In the genomic region with DNA sequence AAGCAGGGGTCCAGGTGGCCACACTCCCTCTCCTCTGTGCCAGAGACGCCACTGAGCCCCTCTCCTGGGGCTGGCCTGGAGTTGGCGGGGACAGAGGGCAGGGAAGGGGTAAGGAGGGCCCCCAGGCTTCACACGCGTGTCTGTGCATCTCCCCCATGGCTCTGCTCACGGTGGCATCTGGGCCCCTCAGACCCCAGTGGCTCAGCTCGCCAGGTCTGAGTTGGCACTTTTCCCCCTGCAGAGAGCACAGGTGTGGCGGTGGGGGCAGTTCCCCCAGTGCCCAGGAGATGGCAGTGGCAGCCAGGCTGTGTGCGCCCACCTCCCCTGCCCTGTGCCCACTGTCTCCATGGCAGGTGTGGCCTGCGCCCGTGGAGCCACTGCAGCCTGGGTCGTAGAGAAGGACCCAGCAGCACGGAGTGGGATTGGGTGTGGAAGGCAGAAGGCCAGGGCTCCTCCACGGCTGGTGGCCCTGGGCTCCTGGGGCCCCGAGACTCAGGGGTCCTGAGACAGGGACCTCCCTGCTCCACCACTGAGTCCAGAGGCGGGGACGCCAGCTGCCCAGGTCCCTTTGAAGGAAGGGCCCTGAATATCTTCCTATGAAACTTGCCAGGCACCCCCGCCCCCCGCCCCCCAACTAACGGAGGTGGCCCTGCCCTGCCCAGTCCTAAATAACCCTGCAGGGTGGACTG, we compare ENCODE assay signal across 8 cellular contexts. TPM values are rescaled to one million over a fixed set of nuclear protein-coding genes. Genes with fewer than 3 reads are reported as not detected.
DNase-seq lines count a peak whose midpoint lies in the region; ATAC-seq and TF ChIP-seq lines count a peak whose summit lies in the region.

No MANE protein-coding gene starts in this region.

- DNase-seq in AG04450 (ENCODE audit: low read depth, low spot score) (no peak), OCI-M1 (lab: John Stamatoyannopoulos, UW) (peak; percentile 65), adipocyte (ENCODE audit: low read depth) (peak; percentile 26), left lobe of liver (ENCODE audit: low spot score) (no peak), thoracic aorta (ENCODE audit: low spot score) (no peak)

- CTCF ChIA-PET in AG04450 (lab: Charles Lee) = interaction anchor here (2.5 kb wide), 1 partner anchor 42 kb away, joined by 16 read pairs; the partner anchor contains the start of gene TRAPPC2L

- peak; percentile 65 for TF ChIP-seq CTCF in AG04450 (IDR thresholded peaks at IDR 0.05; ENCODE audit: low read depth, low read length)
- TF ChIP-seq CTCF in GM12874 (IDR thresholded peaks at IDR 0.05; ENCODE audit: insufficient read depth, low read depth, low read length) = peak; percentile 94
- TF ChIP-seq CTCF in thoracic aorta (IDR thresholded peaks at IDR 0.05) = peak; percentile 33

- H3K36me3 ChIP-seq in adipocyte (ENCODE audit: control insufficient read depth, insufficient read depth, low read length, severe bottlenecking) = no peaks in the 10 kb centered on the region
- no peaks in the 10 kb centered on the region for H3K36me3 ChIP-seq in thoracic aorta

- no peak overlapping the region for H3K27ac ChIP-seq in AG04450 (ENCODE audit: low read depth, low read length)
- no peak overlapping the region for H3K27ac ChIP-seq in thoracic aorta

- peak; percentile 16 for ATAC-seq in left lobe of liver
- ATAC-seq in thoracic aorta (ENCODE audit: insufficient number of reproducible peaks, low FRiP score, low read depth) = no peak
- no peak for ATAC-seq in GM18870 (IDR thresholded peaks at IDR 0.05; ENCODE audit: unreplicated experiment)
- ATAC-seq in HG03378 (IDR thresholded peaks at IDR 0.05; ENCODE audit: unreplicated experiment) = no peak

- H3K4me3 ChIP-seq in AG04450 (ENCODE audit: low read depth, low read length) (no peak overlapping the region), adipocyte (ENCODE audit: low read length) (no peak overlapping the region), thoracic aorta (no peak overlapping the region)

- H3K27me3 ChIP-seq in AG04450 (ENCODE audit: control insufficient read depth, insufficient read depth, low read length) = no peaks in the 10 kb centered on the region
- H3K27me3 ChIP-seq in adipocyte (replicated peaks; ENCODE audit: control insufficient read depth, insufficient read depth, low read length) = no peaks in the 10 kb centered on the region
- H3K27me3 ChIP-seq in thoracic aorta (replicated peaks; ENCODE audit: insufficient read depth) = no peaks in the 10 kb centered on the region

- no peaks in the 10 kb centered on the region for H3K4me1 ChIP-seq in adipocyte (ENCODE audit: control insufficient read depth, insufficient read depth, low read length)
- H3K4me1 ChIP-seq in thoracic aorta (ENCODE audit: control insufficient read depth in 1 of 2, low read depth in 2 of 2) = peaks cover 0 to 17% of the 10 kb centered on the region in 2 donors

- POLR2A ChIA-PET in AG04450 (lab: Yijun Ruan, JAX) = no interaction called here

- H3K9ac ChIP-seq in adipocyte (ENCODE audit: low read length) = no peak overlapping the region

- no peaks in the 10 kb centered on the region; the same call in 1 of the 2 replicates for H3K9me3 ChIP-seq in AG04450 (ENCODE audit: control insufficient read depth, insufficient read depth, low read length)
- H3K9me3 ChIP-seq in adipocyte (ENCODE audit: control insufficient read depth, low read length) = no peaks in the 10 kb centered on the region
- H3K9me3 ChIP-seq in thoracic aorta = no peaks in the 10 kb centered on the region

RNA-seq across cellular contexts. Expression of gene APRT, which starts 4.3 kb away (rescaled TPM):
- 66.8 and 107 TPM in 2 replicates for polyA plus RNA-seq in AG04450 (2011; rRNA removed)
- polyA minus RNA-seq in AG04450 (2011; rRNA and poly(A)+ RNA removed) = 23.2 and 28.7 TPM in 2 replicates
- 68.9 TPM for total RNA-seq in left lobe of liver
- 10 to 100 TPM; 45.5 to 80.7 TPM for total RNA-seq in thoracic aorta

RNA-seq across cellular contexts. Expression of gene CDT1, which starts 12.5 kb away (rescaled TPM):
- 1.2 and 2.4 TPM in 2 replicates for polyA plus RNA-seq in AG04450 (2011; rRNA removed)
- 2.0 TPM in 2 replicates for polyA minus RNA-seq in AG04450 (2011; rRNA and poly(A)+ RNA removed)
- 0.50 TPM for total RNA-seq in left lobe of liver
- total RNA-seq in thoracic aorta = under 1 TPM in 1 of 2 donors, not detected in 1; 0.71 TPM

RNA-seq across cellular contexts. Expression of gene PIEZO1, which starts 31.0 kb away (rescaled TPM):
- 47.0 and 72.7 TPM in 2 replicates for polyA plus RNA-seq in AG04450 (2011; rRNA removed)
- 62.8 and 92.2 TPM in 2 replicates for polyA minus RNA-seq in AG04450 (2011; rRNA and poly(A)+ RNA removed)
- total RNA-seq in left lobe of liver = 67.8 TPM
- total RNA-seq in thoracic aorta = 100 to 1,000 TPM; 108 to 179 TPM

RNA-seq across cellular contexts. Expression of gene GALNS, which starts 40.7 kb away (rescaled TPM):
- polyA plus RNA-seq in AG04450 (2011; rRNA removed) = 11.6 and 18.5 TPM in 2 replicates
- 6.4 and 7.4 TPM in 2 replicates for polyA minus RNA-seq in AG04450 (2011; rRNA and poly(A)+ RNA removed)
- total RNA-seq in left lobe of liver (23.1 TPM), thoracic aorta (10 to 100 TPM; 24.8 to 38.7 TPM)

RNA-seq across cellular contexts. Expression of gene TRAPPC2L, which starts 40.9 kb away (rescaled TPM):
- polyA plus RNA-seq in AG04450 (2011; rRNA removed) = 72.8 and 101 TPM in 2 replicates
- polyA minus RNA-seq in AG04450 (2011; rRNA and poly(A)+ RNA removed) = 49.5 and 69.6 TPM in 2 replicates
- 20.2 TPM for total RNA-seq in left lobe of liver
- total RNA-seq in thoracic aorta = 10 to 100 TPM; 12.4 to 31.4 TPM

Comparison
In these comparisons a context has a peak if more than half of its experiments do, and no peak if none do; other contexts are left out.
1. DNase-seq: peak in OCI-M1 (single experiment) and adipocyte (single experiment); none in AG04450 (single experiment), left lobe of liver (single experiment) and thoracic aorta (single experiment).
2. CTCF ChIP-seq: peak in every context shown above with its lines; median percentile 94 in GM12874; 65 in AG04450; 33 in thoracic aorta.